Comparison of ENCODE assay signal across 9 cellular contexts in genomic region chr16:14303182-14303618, GRCh38.
DNase-seq lines count a peak whose midpoint lies in the region; ATAC-seq, FAIRE-seq and TF ChIP-seq lines count a peak whose summit lies in the region.
"Had no signal": no experiment of that assay in that cellular context is flagged by ENCODE, and none has a peak within 500 bp of the region (broad histone marks: within the 10 kb centered on the region; RNA-seq: fewer than 3 reads in every experiment).

No MANE protein-coding gene starts in this region.

- no peaks in the 10 kb centered on the region; the same call in none of the 2 replicates for H3K27me3 Mint-ChIP-seq in HFFc6 (ENCODE audit: insufficient read depth)
- H3K27me3 Mint-ChIP-seq in activated CD8-positive, alpha-beta T cell treated with anti-CD3 and anti-CD28 coated beads for 36 hours, result peaks cover 8% of the 10 kb centered on the region

- H3K4me1 Mint-ChIP-seq in HFFc6 (ENCODE audit: low read depth), result peaks cover 49% of the 10 kb centered on the region
- peaks cover 24% of the 10 kb centered on the region for H3K4me1 Mint-ChIP-seq in activated CD8-positive, alpha-beta T cell treated with anti-CD3 and anti-CD28 coated beads for 36 hours (ENCODE audit: low read depth)

- H3K27ac Mint-ChIP-seq in HFFc6, result peak overlapping the region; percentile 80
- H3K27ac Mint-ChIP-seq in activated CD8-positive, alpha-beta T cell treated with anti-CD3 and anti-CD28 coated beads for 36 hours, result no peak overlapping the region

- no CpG with 5 or more reads among the region's 14 CpGs for WGBS in iPS DF 6.9 (ENCODE audit: insufficient coverage, insufficient read length)
- 3 to 6% (median 3%) methylated on average over 14 of the region's 14 CpGs for WGBS in spleen, 5 donors

- CTCF ChIA-PET in activated CD8-positive, alpha-beta T cell treated with anti-CD3 and anti-CD28 coated beads for 36 hours (lab: Charles Lee), result interaction anchor here (0.6 to 1.6 kb wide), 3 partner anchors 22 to 225 kb away, joined by 3 to 4 read pairs (median 3); no protein-coding TSS in a partner anchor

- POLR2A ChIA-PET in activated CD8-positive, alpha-beta T cell treated with anti-CD3 and anti-CD28 coated beads for 36 hours (lab: Charles Lee), result interaction anchor here (0.6 to 0.7 kb wide), 2 partner anchors 20 to 288 kb away, joined by 4 to 5 read pairs; no protein-coding TSS in a partner anchor

- H3K4me3 ChIP-seq in iPS DF 6.9 (ENCODE audit: low read length), result peak overlapping the region; percentile 100; the same call in 1 of the 2 replicates
- peak overlapping the region; percentile 64 to 90 (median 74) for H3K4me3 ChIP-seq in spleen

- DNase-seq in HFFc6, result no peak
- DNase-seq in activated CD8-positive, alpha-beta T cell treated with anti-CD3 and anti-CD28 coated beads for 36 hours, result no peak
- DNase-seq in iPS DF 6.9 (ENCODE audit: low read depth, low spot score), result no peak
- no peak for DNase-seq in spleen
- no peak for DNase-seq in NCI-H524 treated with DMSO at 0.1 percent for 48 hours (lab: John Stamatoyannopoulos, UW)
- no peak for DNase-seq in activated CD4-positive, CD25-positive, alpha-beta regulatory T cell treated with anti-CD3 and anti-CD28 coated beads, Interleukin-2, amount 50 U/mL, for 72 hours
- DNase-seq in GM19239 (ENCODE audit: insufficient read length, low spot score), result no peak
- DNase-seq: NCI-H2107 had no signal

- no peaks in the 10 kb centered on the region for H3K9me3 ChIP-seq in iPS DF 6.9 (ENCODE audit: control insufficient read depth, insufficient read depth, low read length)
- no peaks in the 10 kb centered on the region for H3K9me3 ChIP-seq in spleen

- H3K27ac ChIP-seq in iPS DF 6.9 (ENCODE audit: low read length) (no peak overlapping the region), spleen (no peak overlapping the region)

- ATAC-seq in activated CD8-positive, alpha-beta T cell treated with anti-CD3 and anti-CD28 coated beads for 36 hours, result no peak
- no peak for ATAC-seq in GM18873 (IDR thresholded peaks at IDR 0.05; ENCODE audit: low FRiP score, unreplicated experiment)

- FAIRE-seq in GM19239 (lab: Jason Lieb, UNC), result no peak

- TF ChIP-seq CTCF in HFFc6 (IDR thresholded peaks at IDR 0.05) (no peak), spleen (IDR thresholded peaks at IDR 0.05 in 8 of 11, conservative IDR thresholded peaks at IDR 0.05 in 3 of 11) (no peak)
- no peak for TF ChIP-seq CTCF in activated CD8-positive, alpha-beta T cell treated with anti-CD3 and anti-CD28 coated beads for 36 hours (IDR thresholded peaks at IDR 0.05)

- no peaks in the 10 kb centered on the region for H3K36me3 ChIP-seq in iPS DF 6.9 (ENCODE audit: control insufficient read depth, insufficient read depth, low read length)
- no peaks in the 10 kb centered on the region for H3K36me3 ChIP-seq in spleen

- H3K36me3 Mint-ChIP-seq in HFFc6 (ENCODE audit: low read depth), result no peaks in the 10 kb centered on the region; the same call in 1 of the 2 replicates
- no peaks in the 10 kb centered on the region for H3K36me3 Mint-ChIP-seq in activated CD8-positive, alpha-beta T cell treated with anti-CD3 and anti-CD28 coated beads for 36 hours (ENCODE audit: low read depth)

- H3K27me3 ChIP-seq in iPS DF 6.9 (ENCODE audit: control insufficient read depth, insufficient read depth, low read length) (peaks cover 4% of the 10 kb centered on the region; the same call in 1 of the 2 replicates), spleen (replicated peaks in 1 of 7) (peaks cover 0 to 40% (median 18%) of the 10 kb centered on the region in 7 donors)

- no peak for TF ChIP-seq POLR2A in spleen (IDR thresholded peaks at IDR 0.05)

- peaks cover 7% of the 10 kb centered on the region for H3K4me1 ChIP-seq in iPS DF 6.9 (ENCODE audit: control insufficient read depth, insufficient read depth, low read length)
- peaks cover 0 to 34% (median 27%) of the 10 kb centered on the region in 6 donors for H3K4me1 ChIP-seq in spleen

- intact Hi-C loops in activated CD8-positive, alpha-beta T cell treated with anti-CD3 and anti-CD28 coated beads for 36 hours (cut with micrococcal nuclease), result no loop called here
- intact Hi-C loops in spleen (cut with DNase I; ENCODE audit: low total_unique reads), result loop anchor here (5.0 kb wide), 1 partner anchor 229 kb away; no protein-coding TSS in a partner anchor

- peak overlapping the region; percentile 96 for H3K4me3 Mint-ChIP-seq in HFFc6
- H3K4me3 Mint-ChIP-seq in activated CD8-positive, alpha-beta T cell treated with anti-CD3 and anti-CD28 coated beads for 36 hours, result peak overlapping the region; percentile 80

- no peaks in the 10 kb centered on the region for H3K9me3 Mint-ChIP-seq in HFFc6
- H3K9me3 Mint-ChIP-seq in activated CD8-positive, alpha-beta T cell treated with anti-CD3 and anti-CD28 coated beads for 36 hours, result no peaks in the 10 kb centered on the region
